18 cellular contexts compared by ENCODE assay signal in the genomic region with DNA sequence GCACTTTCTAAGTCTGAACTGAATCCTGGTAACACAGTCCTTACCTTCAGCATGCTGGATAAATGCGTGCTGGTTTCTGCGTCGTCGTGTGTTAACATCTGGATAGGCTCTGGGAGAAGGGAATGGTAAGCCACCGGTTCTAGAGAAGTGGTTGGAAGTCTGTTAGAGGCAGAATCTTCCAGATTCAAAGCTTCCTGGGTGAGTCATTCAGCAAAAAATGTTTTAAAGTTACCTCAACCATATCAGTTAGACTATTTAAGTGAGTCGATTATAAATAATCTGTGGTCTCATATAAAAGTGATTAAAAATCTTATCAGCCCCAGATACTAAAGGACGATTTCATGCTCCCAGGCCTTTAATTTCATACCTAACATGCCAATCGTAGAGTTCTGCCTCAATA.
"Had no signal": no experiment of that assay in that cellular context is flagged by ENCODE, and none has a peak within 500 bp of the region (broad histone marks: within the 10 kb centered on the region; RNA-seq: fewer than 3 reads in every experiment).

No MANE protein-coding gene starts in this region.

- FAIRE-seq: endometrium had no signal

- DNase-seq: activated CD4-positive, alpha-beta memory T cell treated with anti-CD3 and anti-CD28 coated beads, Interleukin-2, amount 10 ng/mL, durations not matched to agents 7 days and 5 days; activated CD4-positive, alpha-beta T cell treated with anti-CD3 and anti-CD28 coated beads for 4 hours; activated CD4-positive, CD25-positive, alpha-beta regulatory T cell; activated effector memory CD4-positive, alpha-beta T cell treated with Interleukin-2 at 50 U/mL for 16 hours; activated naive CD4-positive, alpha-beta T cell treated with anti-CD3 and anti-CD28 coated beads for 36 hours; activated naive CD8-positive, alpha-beta T cell treated with anti-CD3 and anti-CD28 coated beads, Interleukin-2, amount 10 ng/mL, durations not matched to agents 7 days and 5 days; activated T-cell treated with anti-CD3 and anti-CD28 coated beads, Interleukin-2, amount 50 U/mL, for 72 hours; body of pancreas; foreskin melanocyte; left ventricle myocardium inferior; naive thymus-derived CD4-positive, alpha-beta T cell; posterior cingulate gyrus; stimulated activated CD4-positive, alpha-beta T cell treated with anti-CD3 and anti-CD28 coated beads, Interleukin-4, amount 100 ng/mL, for 4 hours; stimulated activated naive CD8-positive, alpha-beta T cell treated with anti-CD3 and anti-CD28 coated beads, Interleukin-15, Interleukin-2, amounts not matched to agents 100 U/mL and 50 U/mL, for 24 hours; T-helper 17 cell; thyroid gland had no signal

- H3K4me3 ChIP-seq: body of pancreas, cardiac muscle cell, left ventricle myocardium inferior, thyroid gland had no signal

- H3K9me3 ChIP-seq: body of pancreas, left ventricle myocardium inferior, thyroid gland had no signal

- H3K36me3 ChIP-seq: cardiac muscle cell, left ventricle myocardium inferior, thyroid gland had no signal

- ATAC-seq: activated T-cell treated with anti-CD3 and anti-CD28 coated beads, Interleukin-2, amount 50 U/mL, for 72 hours; body of pancreas; naive thymus-derived CD4-positive, alpha-beta T cell; stimulated activated naive CD8-positive, alpha-beta T cell treated with anti-CD3 and anti-CD28 coated beads, Interleukin-15, Interleukin-2, amounts not matched to agents 100 U/mL and 50 U/mL, for 24 hours; T-helper 17 cell had no signal

- H3K4me1 ChIP-seq: thyroid gland had no signal

- H3K27ac ChIP-seq: body of pancreas, cardiac muscle cell, left ventricle myocardium inferior, thyroid gland had no signal

- H3K27me3 ChIP-seq: body of pancreas, cardiac muscle cell, thyroid gland had no signal
